ENCODE assay signal across 11 cellular contexts in the genomic region with DNA sequence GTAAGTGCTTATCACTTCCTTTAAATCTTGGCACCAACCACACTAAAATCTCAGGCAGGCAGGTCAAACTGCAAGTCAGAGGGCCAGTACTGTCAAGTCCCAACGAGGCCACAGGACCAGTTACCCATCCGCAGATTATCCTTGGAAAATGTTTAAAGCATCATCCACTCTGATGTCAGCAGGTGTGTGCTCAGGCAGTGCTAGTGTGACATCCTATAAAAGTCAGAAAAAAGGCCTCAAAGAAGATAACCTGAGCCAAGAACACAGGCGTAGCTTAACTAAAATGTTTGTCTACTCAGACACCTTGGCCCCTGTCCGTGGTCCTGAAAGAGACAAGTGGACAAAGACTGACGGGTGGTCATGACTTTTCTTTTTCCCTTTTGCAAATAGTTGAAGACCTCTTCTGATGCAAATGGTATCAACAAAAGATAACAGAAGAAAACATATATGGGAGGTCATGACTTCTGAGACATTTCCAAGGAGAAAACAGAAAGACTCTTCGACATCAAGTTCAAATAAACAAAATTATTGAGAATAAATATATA.
A peak's percentile ranks its signal among the peaks of the same experiment; 100 is the strongest.
DNase-seq lines count a peak whose midpoint lies in the region; ATAC-seq and TF ChIP-seq lines count a peak whose summit lies in the region.
"Had no signal": no experiment of that assay in that cellular context is flagged by ENCODE, and none has a peak within 500 bp of the region (broad histone marks: within the 10 kb centered on the region; RNA-seq: fewer than 3 reads in every experiment).

No MANE protein-coding gene starts in this region.

- H3K36me3 ChIP-seq in Karpas-422 (ENCODE audit: insufficient read depth, low read length): no peaks in the 10 kb centered on the region
- no peaks in the 10 kb centered on the region for H3K36me3 ChIP-seq in neural progenitor cell
- H3K36me3 ChIP-seq: MG63 had no signal

- H3K27me3 Mint-ChIP-seq in activated CD4-positive, alpha-beta T cell treated with anti-CD3 and anti-CD28 coated beads, Interleukin-2, amount 10 ng/mL, durations not matched to agents 24 days and 14 days: no peaks in the 10 kb centered on the region
- H3K27me3 Mint-ChIP-seq in neural progenitor cell (ENCODE audit: insufficient read depth, low read depth): peaks cover 9% of the 10 kb centered on the region

- no peak overlapping the region for H3K27ac Mint-ChIP-seq in activated CD4-positive, alpha-beta T cell treated with anti-CD3 and anti-CD28 coated beads, Interleukin-2, amount 10 ng/mL, durations not matched to agents 24 days and 14 days
- no peak overlapping the region for H3K27ac Mint-ChIP-seq in neural progenitor cell

- peak; percentile 63 for DNase-seq in activated CD4-positive, alpha-beta T cell treated with anti-CD3 and anti-CD28 coated beads, Interleukin-2, amount 10 ng/mL, durations not matched to agents 24 days and 14 days
- DNase-seq in activated CD4-positive, alpha-beta T cell treated with anti-CD3 and anti-CD28 coated beads for 4 hours: no peak
- peak; percentile 59 for DNase-seq in Karpas-422
- peak; percentile 47 to 55 for DNase-seq in cardiac fibroblast (ENCODE audit: low read depth in 2 of 2)
- DNase-seq in neural progenitor cell (ENCODE audit: low spot score): peak; percentile 80
- DNase-seq in central memory CD4-positive, alpha-beta T cell: no peak
- DNase-seq: MG63; Right ventricle myocardium superior; stimulated activated CD4-positive, alpha-beta T cell treated with anti-CD3 and anti-CD28 coated beads, Interleukin-4, amount 100 ng/mL, for 1 hour had no signal

- H3K4me1 ChIP-seq in Karpas-422 (ENCODE audit: low read length): peaks cover 3% of the 10 kb centered on the region
- H3K4me1 ChIP-seq in neural progenitor cell: peaks cover 4% of the 10 kb centered on the region

- H3K4me3 Mint-ChIP-seq in activated CD4-positive, alpha-beta T cell treated with anti-CD3 and anti-CD28 coated beads, Interleukin-2, amount 10 ng/mL, durations not matched to agents 24 days and 14 days: no peak overlapping the region
- no peak overlapping the region for H3K4me3 Mint-ChIP-seq in neural progenitor cell

- H3K9ac ChIP-seq in Karpas-422 (ENCODE audit: low read length): no peak overlapping the region
- no peak overlapping the region for H3K9ac ChIP-seq in neural progenitor cell

- H4K20me1 ChIP-seq in Karpas-422 (ENCODE audit: insufficient read depth, low read depth, low read length) (peaks cover 14% of the 10 kb centered on the region; the same call in 1 of the 2 replicates), neural progenitor cell (ENCODE audit: low read depth) (peaks cover 4% of the 10 kb centered on the region)

- no peak overlapping the region for H3K27ac ChIP-seq in Karpas-422 (ENCODE audit: low read length)
- no peak overlapping the region for H3K27ac ChIP-seq in neural progenitor cell

- H3K4me1 Mint-ChIP-seq in activated CD4-positive, alpha-beta T cell treated with anti-CD3 and anti-CD28 coated beads, Interleukin-2, amount 10 ng/mL, durations not matched to agents 24 days and 14 days: no peaks in the 10 kb centered on the region
- H3K4me1 Mint-ChIP-seq in neural progenitor cell: no peaks in the 10 kb centered on the region

- ATAC-seq in GM21423 (IDR thresholded peaks at IDR 0.05; ENCODE audit: unreplicated experiment) (no peak), GM21390 (IDR thresholded peaks at IDR 0.05; ENCODE audit: unreplicated experiment) (no peak)

- H3K79me2 ChIP-seq in Karpas-422 (ENCODE audit: low read length) (no peaks in the 10 kb centered on the region), neural progenitor cell (ENCODE audit: low read depth) (no peaks in the 10 kb centered on the region)

- H3K9me3 Mint-ChIP-seq in activated CD4-positive, alpha-beta T cell treated with anti-CD3 and anti-CD28 coated beads, Interleukin-2, amount 10 ng/mL, durations not matched to agents 24 days and 14 days: no peaks in the 10 kb centered on the region
- no peaks in the 10 kb centered on the region for H3K9me3 Mint-ChIP-seq in neural progenitor cell

- intact Hi-C loops in activated CD4-positive, alpha-beta T cell treated with anti-CD3 and anti-CD28 coated beads, Interleukin-2, amount 10 ng/mL, durations not matched to agents 24 days and 14 days (cut with micrococcal nuclease): no loop called here

- H3K36me3 Mint-ChIP-seq in activated CD4-positive, alpha-beta T cell treated with anti-CD3 and anti-CD28 coated beads, Interleukin-2, amount 10 ng/mL, durations not matched to agents 24 days and 14 days (ENCODE audit: low read depth): no peaks in the 10 kb centered on the region
- no peaks in the 10 kb centered on the region for H3K36me3 Mint-ChIP-seq in neural progenitor cell

- TF ChIP-seq CTCF in cardiac fibroblast (IDR thresholded peaks at IDR 0.05; ENCODE audit: low read depth, low read length) (no peak), neural progenitor cell (IDR thresholded peaks at IDR 0.05) (no peak)

- H2AFZ ChIP-seq in Karpas-422 (ENCODE audit: low read length) (no peak overlapping the region), neural progenitor cell (replicated peaks) (no peak overlapping the region)

- H3K4me2 ChIP-seq in Karpas-422 (ENCODE audit: low read depth, low read length, poor library complexity, severe bottlenecking) (no peak overlapping the region), neural progenitor cell (no peak overlapping the region)

- H3K9me2 ChIP-seq in Karpas-422 (replicated peaks; ENCODE audit: insufficient read depth, low read length): no peaks in the 10 kb centered on the region

- H3K4me3 ChIP-seq in Karpas-422 (ENCODE audit: low read length) (no peak overlapping the region), cardiac fibroblast (replicated peaks in 1 of 2; ENCODE audit: low read depth in 2 of 2, low read length in 2 of 2) (no peak overlapping the region), neural progenitor cell (no peak overlapping the region)
- H3K4me3 ChIP-seq: MG63 had no signal

- H3K9me3 ChIP-seq in Karpas-422 (ENCODE audit: low read length) (no peaks in the 10 kb centered on the region), neural progenitor cell (ENCODE audit: low read depth) (no peaks in the 10 kb centered on the region)
- H3K9me3 ChIP-seq: MG63 had no signal

- H3K27me3 ChIP-seq in Karpas-422 (ENCODE audit: low read length) (no peaks in the 10 kb centered on the region), neural progenitor cell (no peaks in the 10 kb centered on the region)
- H3K27me3 ChIP-seq: MG63 had no signal

- H3F3A ChIP-seq in neural progenitor cell (ENCODE audit: low read depth): no peaks in the 10 kb centered on the region

Comparison
In these comparisons a context has a peak if more than half of its experiments do, and no peak if none do; other contexts are left out.
1. DNase-seq: peak in activated CD4-positive, alpha-beta T cell treated with anti-CD3 and anti-CD28 coated beads, Interleukin-2, amount 10 ng/mL, durations not matched to agents 24 days and 14 days (single experiment), Karpas-422 (single experiment), cardiac fibroblast (2 of 2) and neural progenitor cell (single experiment); none in activated CD4-positive, alpha-beta T cell treated with anti-CD3 and anti-CD28 coated beads for 4 hours (0 of 2) and central memory CD4-positive, alpha-beta T cell (single experiment).